Comparison of ENCODE assay signal across 18 cellular contexts in the genomic region with DNA sequence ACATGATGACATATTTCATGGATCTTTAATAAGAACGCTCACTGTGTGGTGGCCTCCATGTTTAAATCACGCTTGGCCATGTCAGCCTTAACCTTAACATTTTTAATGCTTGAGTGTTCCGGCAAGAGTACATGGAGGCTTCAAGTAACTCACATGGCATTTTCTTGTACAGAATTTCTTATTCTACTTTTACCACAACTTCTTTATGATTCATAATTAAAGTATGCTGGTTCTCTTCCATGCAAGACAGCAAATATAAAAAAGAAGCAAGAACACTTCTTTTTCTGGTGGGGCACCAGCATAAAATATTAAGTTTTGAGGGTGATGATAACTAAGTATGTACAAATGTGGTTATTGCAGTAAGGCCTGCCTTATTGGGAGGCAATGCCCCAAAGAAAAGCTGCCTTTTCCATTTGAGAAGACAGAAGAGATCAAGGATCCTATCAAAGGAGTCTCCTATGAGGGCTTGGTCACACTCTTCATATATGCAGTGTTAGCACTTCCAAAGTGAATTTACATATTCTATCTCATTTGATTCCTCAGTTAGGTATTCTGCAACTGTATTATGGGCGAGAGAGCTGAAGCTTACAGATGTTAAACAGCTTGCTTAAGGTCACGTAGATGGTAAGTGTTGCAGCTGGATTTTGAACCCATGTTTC.
DNase-seq lines count a peak whose midpoint lies in the region; ATAC-seq, FAIRE-seq and TF ChIP-seq lines count a peak whose summit lies in the region.
"Had no signal": no experiment of that assay in that cellular context is flagged by ENCODE, and none has a peak within 500 bp of the region (broad histone marks: within the 10 kb centered on the region; RNA-seq: fewer than 3 reads in every experiment).

No MANE protein-coding gene starts in this region.

- TF ChIP-seq CTCF in bronchial epithelial cell (IDR thresholded peaks at IDR 0.05; ENCODE audit: insufficient read depth, low read length, severe bottlenecking): no peak

- no peaks in the 10 kb centered on the region for H3K27me3 ChIP-seq in bronchial epithelial cell (ENCODE audit: control insufficient read depth, insufficient read depth, low read length)

- peak; percentile 65 for DNase-seq in AG08395 (ENCODE audit: low spot score)
- DNase-seq in LHCN-M2 (ENCODE audit: low read depth): peak; percentile 84
- DNase-seq in bronchial epithelial cell (ENCODE audit: low read depth): peak; percentile 77
- DNase-seq in iris pigment epithelial cell (ENCODE audit: low read depth): peak; percentile 62
- no peak for DNase-seq in HuH-7.5 (ENCODE audit: low spot score)
- no peak for DNase-seq in C1 segment of cervical spinal cord (lab: John Stamatoyannopoulos, UW)
- DNase-seq: ACHN; activated T-cell treated with anti-CD3 and anti-CD28 coated beads, Interleukin-2, amount 50 U/mL, for 1 hour; Calu3; cerebellar nuclear complex; islet precursor cell; KBM-7; NCI-H1105 treated with DMSO at 0.1 percent for 48 hours had no signal

- H3K4me3 ChIP-seq in bronchial epithelial cell (ENCODE audit: low read depth, low read length): no peak overlapping the region

- H3K36me3 ChIP-seq in bronchial epithelial cell (ENCODE audit: control insufficient read depth, insufficient read depth, low read length): no peaks in the 10 kb centered on the region

- FAIRE-seq in bronchial epithelial cell (lab: Jason Lieb, UNC): no peak

- no peak for ATAC-seq in GM21786 (IDR thresholded peaks at IDR 0.05; ENCODE audit: unreplicated experiment)
- ATAC-seq in HG02970 (IDR thresholded peaks at IDR 0.05; ENCODE audit: low FRiP score, unreplicated experiment): no peak
- ATAC-seq: activated naive CD4-positive, alpha-beta T cell treated with anti-CD3 and anti-CD28 coated beads, Interleukin-2, amount 50 U/mL, for 72 hours; sciatic nerve; stimulated activated effector memory CD8-positive, alpha-beta T cell treated with anti-CD3 and anti-CD28 coated beads, Interleukin-12 subunit alpha, Interleukin-12 subunit beta, amount 100 ng/mL, for 72 hours had no signal

Comparison
In these comparisons a context has a peak if more than half of its experiments do, and no peak if none do; other contexts are left out.
1. DNase-seq: peak in AG08395 (single experiment), LHCN-M2 (single experiment), bronchial epithelial cell (single experiment) and iris pigment epithelial cell (single experiment); none in HuH-7.5 (single experiment) and C1 segment of cervical spinal cord (0 of 14).